In the genomic region with DNA sequence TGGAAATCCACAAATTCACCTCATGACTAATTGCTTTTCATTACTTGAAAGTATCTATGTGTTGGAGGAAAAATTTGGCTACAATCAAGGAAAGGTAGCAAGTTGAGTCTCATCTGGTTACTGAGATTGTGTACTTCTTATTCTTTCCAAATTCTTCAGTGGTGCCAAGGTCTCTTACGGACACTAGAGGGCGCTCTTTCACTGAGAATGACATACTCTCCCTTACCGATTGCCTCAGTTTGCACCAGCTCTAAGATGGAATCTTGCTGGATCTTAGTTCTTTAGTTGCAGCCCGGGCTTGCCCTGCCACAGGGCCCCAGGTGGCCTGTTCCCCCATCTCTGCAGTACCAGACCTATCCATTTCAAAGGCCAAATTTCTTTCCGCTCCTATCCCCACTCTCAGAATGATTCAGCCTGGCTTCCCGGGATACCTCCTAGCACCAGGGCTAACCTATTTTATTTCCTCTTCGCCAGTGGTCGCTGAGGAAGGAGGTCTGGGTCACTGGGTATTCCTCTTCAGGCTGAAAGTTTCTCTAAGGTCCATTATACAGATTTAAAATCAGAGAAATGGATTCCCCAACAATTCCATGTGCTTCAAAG, we compare ENCODE assay signal across 9 cellular contexts. TPM values are rescaled to one million over a fixed set of nuclear protein-coding genes. Genes with fewer than 3 reads are reported as not detected.
DNase-seq lines count a peak whose midpoint lies in the region; ATAC-seq, FAIRE-seq and TF ChIP-seq lines count a peak whose summit lies in the region.
"Had no signal": no experiment of that assay in that cellular context is flagged by ENCODE, and none has a peak within 500 bp of the region (broad histone marks: within the 10 kb centered on the region; RNA-seq: fewer than 3 reads in every experiment).

No MANE protein-coding gene starts in this region.

- no peak overlapping the region for H3K4me3 ChIP-seq in Caco-2 (ENCODE audit: low read depth, low read length)
- no peak overlapping the region for H3K4me3 ChIP-seq in GM12878

- no peaks in the 10 kb centered on the region for H3K36me3 Mint-ChIP-seq in Caco-2 (ENCODE audit: insufficient read depth, unreplicated experiment)

- peak; percentile 92 for TF ChIP-seq RAD21 in GM12878 (IDR thresholded peaks at IDR 0.05; ENCODE audit: insufficient read depth, low read depth, low read length)

- peaks cover 10% of the 10 kb centered on the region for H3K27me3 Mint-ChIP-seq in Caco-2 (ENCODE audit: insufficient read depth, unreplicated experiment)

- POLR2A ChIA-PET in Caco-2 (lab: Charles Lee) (no interaction called here), GM12878 (lab: Charles Lee) (no interaction called here)

- RAD21 ChIA-PET in GM12878 (lab: Charles Lee; ENCODE audit: unreplicated experiment): interaction anchor here (0.6 to 1.7 kb wide), 6 partner anchors 11 to 547 kb away, joined by 3 to 11 read pairs (median 4); no protein-coding TSS in a partner anchor

- peak; percentile 43 to 46 for TF ChIP-seq CTCF in Caco-2 (IDR thresholded peaks at IDR 0.05; ENCODE audit: insufficient read depth in 1 of 2, low read depth in 1 of 2, low read length in 1 of 2, severe bottlenecking in 1 of 2, unreplicated experiment in 1 of 2)
- TF ChIP-seq CTCF in GM12878 (IDR thresholded peaks at IDR 0.05 in 2 of 3, conservative IDR thresholded peaks at IDR 0.05 in 1 of 3; ENCODE audit: control insufficient read depth in 2 of 3, extremely low read depth in 1 of 3, insufficient read depth in 1 of 3, low read depth in 3 of 3, low read length in 3 of 3): peak; percentile 72 to 84 (median 81)

- H3K9me3 ChIP-seq in Caco-2 (no peaks in the 10 kb centered on the region), GM12878 (replicated peaks; ENCODE audit: control insufficient read depth, insufficient read depth, low read length) (no peaks in the 10 kb centered on the region)

- no peak for TF ChIP-seq EP300 in GM12878 (IDR thresholded peaks at IDR 0.05; ENCODE audit: borderline replicate concordance in 1 of 2, control insufficient read depth in 1 of 2, low read depth in 2 of 2, low read length in 2 of 2)

- peak; percentile 98 for FAIRE-seq in GM12878 (lab: Jason Lieb, UNC)
- FAIRE-seq in islet of Langerhans (lab: Jason Lieb, UNC): peak; percentile 96

- no peak overlapping the region for H3K27ac ChIP-seq in GM12878 (ENCODE audit: control insufficient read depth, insufficient read depth)

- no peak for TF ChIP-seq POLR2A in GM12878 (IDR thresholded peaks at IDR 0.05; ENCODE audit: low read depth, low read length)

- intact Hi-C loops in Caco-2 (cut with micrococcal nuclease; ENCODE audit: unreplicated experiment) (loop anchor here (1.0 to 5.0 kb wide), 3 partner anchors 211 to 530 kb away; no protein-coding TSS in a partner anchor), GM12878 (cut with micrococcal nuclease; ENCODE audit: unreplicated experiment) (loop anchor here (1.0 to 5.0 kb wide), 4 partner anchors 209 to 1481 kb away; no protein-coding TSS in a partner anchor)

- H3K36me3 ChIP-seq in Caco-2 (ENCODE audit: control insufficient read depth, insufficient read depth, low read length) (no peaks in the 10 kb centered on the region), GM12878 (ENCODE audit: control insufficient read depth in 2 of 2, insufficient read depth in 2 of 2, low read length in 1 of 2) (no peaks in the 10 kb centered on the region)

- H3K4me2 ChIP-seq in GM12878 (ENCODE audit: control insufficient read depth, insufficient read depth): no peak overlapping the region

- no peak overlapping the region for H3K4me3 Mint-ChIP-seq in Caco-2 (ENCODE audit: unreplicated experiment)
- H3K4me3 Mint-ChIP-seq: T-helper 1 cell treated with Interleukin-12 subunit alpha and Interleukin-12 subunit beta and Interleukin-4 antibody, amounts not matched to agents 30 μg/mL and 1 μg/mL, for 36 hours had no signal

- no peak overlapping the region for H2AFZ ChIP-seq in GM12878 (ENCODE audit: control insufficient read depth, low read depth, low read length)

- H3K79me2 ChIP-seq in GM12878 (ENCODE audit: control insufficient read depth, insufficient read depth, low read length): no peaks in the 10 kb centered on the region

- no peaks in the 10 kb centered on the region for H3K4me1 ChIP-seq in Caco-2
- H3K4me1 ChIP-seq in GM12878 (ENCODE audit: control insufficient read depth, insufficient read depth, low read length): no peaks in the 10 kb centered on the region

- no peaks in the 10 kb centered on the region for H3K9me3 Mint-ChIP-seq in Caco-2 (ENCODE audit: unreplicated experiment)
- H3K9me3 Mint-ChIP-seq: T-helper 1 cell treated with Interleukin-12 subunit alpha and Interleukin-12 subunit beta and Interleukin-4 antibody, amounts not matched to agents 30 μg/mL and 1 μg/mL, for 36 hours had no signal

- peak in 1 of 2 experiments; percentile 16 for DNase-seq in Caco-2
- peak; percentile 17 for DNase-seq in HT1080 (ENCODE audit: low read depth)
- DNase-seq in OCI-M1 (lab: John Stamatoyannopoulos, UW): peak; percentile 68
- no peak for DNase-seq in GM12878 (ENCODE audit: low read depth, low spot score)
- peak; percentile 5 for DNase-seq in stimulated activated naive CD8-positive, alpha-beta T cell treated with anti-CD3 and anti-CD28 coated beads, Interleukin-15, Interleukin-2, amounts not matched to agents 100 U/mL and 50 U/mL, for 24 hours
- DNase-seq in OCI-M2 (lab: John Stamatoyannopoulos, UW; ENCODE audit: unreplicated experiment): no peak

- BruUV-seq in Caco-2 (replicated peaks; lab: Mats Ljungman, UMichigan) (no TSS peak), GM12878 (replicated peaks; lab: Mats Ljungman, UMichigan) (no TSS peak)

- no peak overlapping the region; the same call in 1 of the 2 replicates for H3K9ac ChIP-seq in GM12878 (ENCODE audit: control insufficient read depth, insufficient read depth, low read length)

- no peak overlapping the region for H3K27ac Mint-ChIP-seq in Caco-2 (ENCODE audit: unreplicated experiment)
- H3K27ac Mint-ChIP-seq: T-helper 1 cell treated with Interleukin-12 subunit alpha and Interleukin-12 subunit beta and Interleukin-4 antibody, amounts not matched to agents 30 μg/mL and 1 μg/mL, for 36 hours had no signal

- H3K4me1 Mint-ChIP-seq in Caco-2 (ENCODE audit: low read depth, unreplicated experiment): no peaks in the 10 kb centered on the region

- H4K20me1 ChIP-seq in GM12878 (ENCODE audit: control insufficient read depth, insufficient read depth): no peaks in the 10 kb centered on the region

- SMC1A ChIA-PET in GM12878 (lab: Charles Lee; ENCODE audit: uncharacterized antibody, unreplicated experiment): interaction anchor here (0.5 to 1.4 kb wide), 6 partner anchors 113 to 1482 kb away, joined by 3 to 5 read pairs (median 3); no protein-coding TSS in a partner anchor

- CTCF ChIA-PET in Caco-2 (lab: Charles Lee): interaction anchor here (0.7 to 1.2 kb wide), 2 partner anchors 209 to 529 kb away, joined by 3 to 4 read pairs; no protein-coding TSS in a partner anchor
- CTCF ChIA-PET in GM12878 (lab: Yijun Ruan, JAX): interaction anchor here (0.6 to 3.1 kb wide), 13 partner anchors 9 to 600 kb away, joined by 3 to 37 read pairs (median 4); no protein-coding TSS in a partner anchor

- H3K27me3 ChIP-seq in Caco-2 (replicated peaks; ENCODE audit: control insufficient read depth, insufficient read depth, low read length) (no peaks in the 10 kb centered on the region), GM12878 (replicated peaks in 1 of 2; ENCODE audit: control insufficient read depth in 2 of 2, insufficient read depth in 2 of 2, low read length in 1 of 2) (no peaks in the 10 kb centered on the region)

- in situ Hi-C loops in GM12878 (cut with MboI): loop anchor here (5.0 to 10.0 kb wide), 2 partner anchors 343 to 531 kb away; no protein-coding TSS in a partner anchor

- peak; percentile 83 for ATAC-seq in GM18867 (IDR thresholded peaks at IDR 0.05; ENCODE audit: unreplicated experiment)
- peak; percentile 91 for ATAC-seq in GM12878
- ATAC-seq in stimulated activated naive CD8-positive, alpha-beta T cell treated with anti-CD3 and anti-CD28 coated beads, Interleukin-15, Interleukin-2, amounts not matched to agents 100 U/mL and 50 U/mL, for 24 hours: no peak

- WGBS in GM12878 (ENCODE audit: insufficient coverage, insufficient replicate concordance, low lambda C conversion rate, missing lambda C conversion rate): 20% methylated on average over 8 of the region's 8 CpGs

TF ChIP-seq in GM12878, 131 proteins besides CTCF, POLR2A, EP300 and RAD21:
- TF ChIP-seq, protein P1, sequence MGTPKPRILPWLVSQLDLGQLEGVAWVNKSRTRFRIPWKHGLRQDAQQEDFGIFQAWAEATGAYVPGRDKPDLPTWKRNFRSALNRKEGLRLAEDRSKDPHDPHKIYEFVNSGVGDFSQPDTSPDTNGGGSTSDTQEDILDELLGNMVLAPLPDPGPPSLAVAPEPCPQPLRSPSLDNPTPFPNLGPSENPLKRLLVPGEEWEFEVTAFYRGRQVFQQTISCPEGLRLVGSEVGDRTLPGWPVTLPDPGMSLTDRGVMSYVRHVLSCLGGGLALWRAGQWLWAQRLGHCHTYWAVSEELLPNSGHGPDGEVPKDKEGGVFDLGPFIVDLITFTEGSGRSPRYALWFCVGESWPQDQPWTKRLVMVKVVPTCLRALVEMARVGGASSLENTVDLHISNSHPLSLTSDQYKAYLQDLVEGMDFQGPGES (IDR thresholded peaks at IDR 0.05): no peak
- TF ChIP-seq YY1 (IDR thresholded peaks at IDR 0.05; ENCODE audit: low read depth, low read length) (peak; percentile 38; the same call in 1 of the 2 replicates), SMC3 (IDR thresholded peaks at IDR 0.05; ENCODE audit: borderline replicate concordance, low read length) (peak; percentile 91)

RNA-seq across cellular contexts. Expression of a gene that starts 24.6 kb away (rescaled TPM):
- total RNA-seq in Caco-2 (2022) (not detected in 2 replicates), GM12878 (2014; rRNA removed) (0.05 TPM in 1 of 2 replicates, not detected in the other), GM12878 (2014; rRNA removed; fragmentation: Illumina TruSeq; extraction: Trizol) (not detected in 2 replicates), GM12878 (2021) (not detected in 2 replicates)
- total RNA-seq in HT1080 (2014; rRNA removed; shearing (Covaris generic)): not detected in 2 replicates
- not detected in 2 replicates for polyA plus RNA-seq in HT1080 (2015; cell fraction: cytosol; rRNA removed)
- polyA plus RNA-seq in HT1080 (2015; cell fraction: nucleus; rRNA removed): not detected in 2 replicates
- not detected in 2 replicates for total RNA-seq in GM12878 (2013; cell fraction: nucleolus; rRNA removed)
- polyA plus RNA-seq in GM12878 (2011; ENCODE audit: low read depth): not detected
- polyA plus RNA-seq in GM12878 (2011; rRNA removed) (0.03 TPM in 1 of 2 replicates, not detected in the other), GM12878 (2014; fragmentation: Illumina TruSeq; extraction: Trizol) (0.04 TPM in 1 of 2 replicates, not detected in the other), GM12878 (2014; fragmentation: Nextera tagmentation; extraction: Ambion mirVana) (not detected), GM12878 (2014; rRNA removed) (not detected in 2 replicates), GM12878 (2016; fragmentation: Nextera tagmentation; extraction: Ambion mirVana) (under 1 TPM in 1 of 2 experiments, not detected in 1; 0.08 TPM)
- 0.03 TPM in 1 of 2 replicates, not detected in the other for polyA plus RNA-seq in GM12878 (2011; cell fraction: cytosol; rRNA removed)
- 0.25 and 0.32 TPM in 2 replicates for polyA plus RNA-seq in GM12878 (2011; cell fraction: nucleus; rRNA removed)
- polyA plus RNA-seq in GM12878 (2012): not detected in 2 replicates
- polyA minus RNA-seq in GM12878 (2011; rRNA and poly(A)+ RNA removed): 0.36 TPM in 1 of 2 replicates, not detected in the other
- polyA minus RNA-seq in GM12878 (2011; cell fraction: cytosol; rRNA and poly(A)+ RNA removed): not detected in 2 replicates
- polyA minus RNA-seq in GM12878 (2011; cell fraction: nucleus; rRNA and poly(A)+ RNA removed): not detected in 2 replicates

Comparison
In these comparisons a context has a peak if more than half of its experiments do, and no peak if none do; other contexts are left out.
1. DNase-seq: peak in HT1080 (single experiment), OCI-M1 (single experiment) and stimulated activated naive CD8-positive, alpha-beta T cell treated with anti-CD3 and anti-CD28 coated beads, Interleukin-15, Interleukin-2, amounts not matched to agents 100 U/mL and 50 U/mL, for 24 hours (single experiment); none in GM12878 (single experiment) and OCI-M2 (single experiment).